Comparison of ENCODE assay signal across 16 cellular contexts in the genomic region with DNA sequence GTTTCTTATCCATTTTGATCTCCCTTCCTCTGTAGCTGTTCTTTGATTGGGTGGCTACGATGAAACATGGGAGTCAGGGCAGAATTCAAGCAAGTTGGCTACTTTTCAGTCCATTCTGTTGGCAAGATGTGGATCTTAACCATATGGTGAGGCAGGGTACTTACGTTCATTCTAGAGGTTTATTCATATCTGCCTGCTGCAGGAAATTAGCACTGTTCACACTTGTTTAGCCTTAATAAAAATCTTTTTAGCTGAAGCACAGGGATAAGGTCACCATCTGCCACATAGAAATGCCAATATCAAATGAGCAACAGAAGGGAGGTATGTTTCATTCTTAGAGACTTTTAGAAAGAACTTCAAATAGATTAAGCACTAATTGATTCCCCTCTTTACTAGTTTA.
"Had no signal": no experiment of that assay in that cellular context is flagged by ENCODE, and none has a peak within 500 bp of the region (broad histone marks: within the 10 kb centered on the region; RNA-seq: fewer than 3 reads in every experiment).

No MANE protein-coding gene starts in this region.

- H3K4me1 Mint-ChIP-seq: activated CD4-positive, alpha-beta T cell treated with anti-CD3 and anti-CD28 coated beads, Interleukin-2, amount 10 ng/mL, durations not matched to agents 7 days and 5 days; nephron progenitor cell had no signal

- H3K4me3 Mint-ChIP-seq: activated CD4-positive, alpha-beta T cell treated with anti-CD3 and anti-CD28 coated beads, Interleukin-2, amount 10 ng/mL, durations not matched to agents 7 days and 5 days; activated CD8-positive, alpha-beta T cell treated with anti-CD3 and anti-CD28 coated beads, Interleukin-2, amount 10 ng/mL, durations not matched to agents 7 days and 5 days; activated naive CD4-positive, alpha-beta T cell treated with anti-CD3 and anti-CD28 coated beads for 36 hours; activated T-cell treated with anti-CD3 and anti-CD28 coated beads, Interleukin-2, amount 50 U/mL, for 24 hours; brain; nephron progenitor cell had no signal

- DNase-seq: activated CD4-positive, alpha-beta T cell treated with anti-CD3 and anti-CD28 coated beads, Interleukin-2, amount 10 ng/mL, durations not matched to agents 7 days and 5 days; activated CD8-positive, alpha-beta T cell treated with anti-CD3 and anti-CD28 coated beads, Interleukin-2, amount 10 ng/mL, durations not matched to agents 7 days and 5 days; activated naive CD4-positive, alpha-beta T cell treated with anti-CD3 and anti-CD28 coated beads for 36 hours; activated T-cell treated with anti-CD3 and anti-CD28 coated beads, Interleukin-2, amount 50 U/mL, for 24 hours; anterior cingulate cortex; foreskin melanocyte; heart left ventricle; kidney glomerular epithelial cell; left ventricle myocardium superior; nephron progenitor cell; occipital lobe; retina; spleen; stimulated activated naive CD4-positive, alpha-beta T cell; thyroid gland had no signal

- ATAC-seq: activated CD8-positive, alpha-beta T cell treated with anti-CD3 and anti-CD28 coated beads, Interleukin-2, amount 10 ng/mL, durations not matched to agents 7 days and 5 days; heart left ventricle; left ventricle myocardium superior had no signal

- H3K9me3 Mint-ChIP-seq: brain, nephron progenitor cell had no signal

- H3K27me3 Mint-ChIP-seq: activated CD4-positive, alpha-beta T cell treated with anti-CD3 and anti-CD28 coated beads, Interleukin-2, amount 10 ng/mL, durations not matched to agents 7 days and 5 days; activated T-cell treated with anti-CD3 and anti-CD28 coated beads, Interleukin-2, amount 50 U/mL, for 24 hours; brain had no signal

- H3K36me3 Mint-ChIP-seq: brain had no signal

- H3K27ac Mint-ChIP-seq: activated CD4-positive, alpha-beta T cell treated with anti-CD3 and anti-CD28 coated beads, Interleukin-2, amount 10 ng/mL, durations not matched to agents 7 days and 5 days; activated CD8-positive, alpha-beta T cell treated with anti-CD3 and anti-CD28 coated beads, Interleukin-2, amount 10 ng/mL, durations not matched to agents 7 days and 5 days; activated naive CD4-positive, alpha-beta T cell treated with anti-CD3 and anti-CD28 coated beads for 36 hours; activated T-cell treated with anti-CD3 and anti-CD28 coated beads, Interleukin-2, amount 50 U/mL, for 24 hours; nephron progenitor cell had no signal
